Comparison of ENCODE assay signal across 11 cellular contexts in the genomic region with DNA sequence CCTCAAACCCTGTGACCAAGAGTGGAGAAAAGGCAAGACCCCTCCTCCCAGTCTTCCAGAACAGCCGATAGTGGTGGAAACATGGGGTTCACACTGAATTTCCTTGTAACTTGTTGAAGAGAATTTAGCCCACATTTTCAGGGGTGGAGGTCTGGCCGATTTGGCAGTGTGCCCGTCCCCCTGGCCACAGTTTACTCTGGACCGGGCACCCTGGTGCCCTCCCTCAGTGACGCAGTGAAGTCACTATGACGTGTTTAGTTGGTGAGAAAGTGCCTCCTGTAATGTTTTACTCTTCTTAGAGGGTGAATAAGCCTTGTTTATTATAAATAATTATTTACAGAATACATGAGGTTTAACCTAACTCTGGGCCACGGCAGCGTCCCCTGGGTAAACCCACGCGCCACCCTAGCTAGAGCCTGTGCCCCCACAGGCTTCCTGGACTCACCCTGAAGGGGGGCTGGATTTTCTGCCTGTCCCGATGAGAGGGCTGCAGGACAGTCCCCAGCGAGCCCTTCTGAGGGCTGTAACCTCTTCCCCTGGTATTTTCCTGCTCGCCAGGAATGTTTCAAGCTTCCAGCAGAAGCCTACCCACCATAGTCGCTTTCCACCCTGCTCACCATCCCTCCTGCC.
DNase-seq lines count a peak whose midpoint lies in the region; ATAC-seq lines count a peak whose summit lies in the region.
"Had no signal": no experiment of that assay in that cellular context is flagged by ENCODE, and none has a peak within 500 bp of the region (broad histone marks: within the 10 kb centered on the region; RNA-seq: fewer than 3 reads in every experiment).

No MANE protein-coding gene starts in this region.

- no peaks in the 10 kb centered on the region for H3K9me3 Mint-ChIP-seq in activated CD4-positive, alpha-beta memory T cell treated with anti-CD3 and anti-CD28 coated beads for 36 hours
- H3K9me3 Mint-ChIP-seq in memory B cell: no peaks in the 10 kb centered on the region
- H3K9me3 Mint-ChIP-seq in stimulated activated naive CD8-positive, alpha-beta T cell treated with anti-CD3 and anti-CD28 coated beads, Interleukin-15, Interleukin-2, amounts not matched to agents 100 ng/mL and 50 ng/mL, for 24 hours: no peaks in the 10 kb centered on the region

- peak overlapping the region; percentile 100 for H3K27ac Mint-ChIP-seq in activated CD4-positive, alpha-beta memory T cell treated with anti-CD3 and anti-CD28 coated beads for 36 hours
- H3K27ac Mint-ChIP-seq in memory B cell: peak overlapping the region; percentile 98
- peak overlapping the region; percentile 99 for H3K27ac Mint-ChIP-seq in stimulated activated naive CD8-positive, alpha-beta T cell treated with anti-CD3 and anti-CD28 coated beads, Interleukin-15, Interleukin-2, amounts not matched to agents 100 ng/mL and 50 ng/mL, for 24 hours

- ATAC-seq in memory B cell (ENCODE audit: low read depth) (no peak), GM18868 (IDR thresholded peaks at IDR 0.05; ENCODE audit: unreplicated experiment) (no peak)

- H3K36me3 Mint-ChIP-seq in activated CD4-positive, alpha-beta memory T cell treated with anti-CD3 and anti-CD28 coated beads for 36 hours: peaks cover 59% of the 10 kb centered on the region
- H3K36me3 Mint-ChIP-seq in memory B cell: peaks cover 3% of the 10 kb centered on the region
- peaks cover 31% of the 10 kb centered on the region for H3K36me3 Mint-ChIP-seq in stimulated activated naive CD8-positive, alpha-beta T cell treated with anti-CD3 and anti-CD28 coated beads, Interleukin-15, Interleukin-2, amounts not matched to agents 100 ng/mL and 50 ng/mL, for 24 hours (ENCODE audit: low read depth)

- no peaks in the 10 kb centered on the region for H3K27me3 Mint-ChIP-seq in activated CD4-positive, alpha-beta memory T cell treated with anti-CD3 and anti-CD28 coated beads for 36 hours
- H3K27me3 Mint-ChIP-seq in memory B cell: no peaks in the 10 kb centered on the region
- no peaks in the 10 kb centered on the region for H3K27me3 Mint-ChIP-seq in stimulated activated naive CD8-positive, alpha-beta T cell treated with anti-CD3 and anti-CD28 coated beads, Interleukin-15, Interleukin-2, amounts not matched to agents 100 ng/mL and 50 ng/mL, for 24 hours

- POLR2A ChIA-PET in activated CD4-positive, alpha-beta memory T cell treated with anti-CD3 and anti-CD28 coated beads for 36 hours (lab: Charles Lee): interaction anchor here (0.6 to 7.3 kb wide), 10 partner anchors 12 to 501 kb away, joined by 3 to 114 read pairs (median 4); partner anchors contain the start of gene TNRC6C

- DNase-seq in activated CD4-positive, alpha-beta T cell treated with anti-CD3 and anti-CD28 coated beads, Interleukin-2, amount 50 U/mL, for 48 hours: peak; percentile 34 to 51
- DNase-seq in activated CD4-positive, alpha-beta T cell treated with anti-CD3 and anti-CD28 coated beads for 4 hours: no peak
- DNase-seq in activated CD4-positive, alpha-beta memory T cell treated with anti-CD3 and anti-CD28 coated beads for 36 hours: peak; percentile 48
- no peak for DNase-seq in memory B cell (ENCODE audit: low spot score in 2 of 2)
- no peak for DNase-seq in NCI-H774 (lab: John Stamatoyannopoulos, UW)
- no peak for DNase-seq in NCI-H187 treated with DMSO at 0.1 percent for 48 hours (lab: John Stamatoyannopoulos, UW)
- DNase-seq: activated gamma-delta T cell, H7, mucosa of descending colon had no signal

- CTCF ChIA-PET in activated CD4-positive, alpha-beta memory T cell treated with anti-CD3 and anti-CD28 coated beads for 36 hours (lab: Charles Lee): interaction anchor here (1.0 to 4.3 kb wide), 9 partner anchors 13 to 58 kb away, joined by 3 to 29 read pairs (median 7); no protein-coding TSS in a partner anchor

- intact Hi-C loops in activated CD4-positive, alpha-beta memory T cell treated with anti-CD3 and anti-CD28 coated beads for 36 hours (cut with micrococcal nuclease): loop anchor here (2.0 to 10.0 kb wide), 4 partner anchors 35 to 720 kb away; partner anchors contain the start of genes MFSD11 and SRSF2

- H3K4me1 Mint-ChIP-seq in activated CD4-positive, alpha-beta memory T cell treated with anti-CD3 and anti-CD28 coated beads for 36 hours (ENCODE audit: low read depth): peaks cover 57% of the 10 kb centered on the region
- H3K4me1 Mint-ChIP-seq in memory B cell: peaks cover 60% of the 10 kb centered on the region
- peaks cover 90% of the 10 kb centered on the region for H3K4me1 Mint-ChIP-seq in stimulated activated naive CD8-positive, alpha-beta T cell treated with anti-CD3 and anti-CD28 coated beads, Interleukin-15, Interleukin-2, amounts not matched to agents 100 ng/mL and 50 ng/mL, for 24 hours (ENCODE audit: low read depth)

- H3K4me3 Mint-ChIP-seq in activated CD4-positive, alpha-beta memory T cell treated with anti-CD3 and anti-CD28 coated beads for 36 hours: peak overlapping the region; percentile 91
- H3K4me3 Mint-ChIP-seq in memory B cell: peak overlapping the region; percentile 99
- peak overlapping the region; percentile 88 for H3K4me3 Mint-ChIP-seq in stimulated activated naive CD8-positive, alpha-beta T cell treated with anti-CD3 and anti-CD28 coated beads, Interleukin-15, Interleukin-2, amounts not matched to agents 100 ng/mL and 50 ng/mL, for 24 hours

Comparison
In these comparisons a context has a peak if more than half of its experiments do, and no peak if none do; other contexts are left out.
1. DNase-seq: peak in activated CD4-positive, alpha-beta T cell treated with anti-CD3 and anti-CD28 coated beads, Interleukin-2, amount 50 U/mL, for 48 hours (2 of 2) and activated CD4-positive, alpha-beta memory T cell treated with anti-CD3 and anti-CD28 coated beads for 36 hours (single experiment); none in activated CD4-positive, alpha-beta T cell treated with anti-CD3 and anti-CD28 coated beads for 4 hours (0 of 2), memory B cell (0 of 2), NCI-H774 (single experiment) and NCI-H187 treated with DMSO at 0.1 percent for 48 hours (single experiment).
2. Peak in every context shown above with its lines, with median percentiles within 50 percentile points of each other: H3K27ac Mint-ChIP-seq and H3K4me3 Mint-ChIP-seq.